10 cellular contexts compared by ENCODE assay signal in the genomic region with DNA sequence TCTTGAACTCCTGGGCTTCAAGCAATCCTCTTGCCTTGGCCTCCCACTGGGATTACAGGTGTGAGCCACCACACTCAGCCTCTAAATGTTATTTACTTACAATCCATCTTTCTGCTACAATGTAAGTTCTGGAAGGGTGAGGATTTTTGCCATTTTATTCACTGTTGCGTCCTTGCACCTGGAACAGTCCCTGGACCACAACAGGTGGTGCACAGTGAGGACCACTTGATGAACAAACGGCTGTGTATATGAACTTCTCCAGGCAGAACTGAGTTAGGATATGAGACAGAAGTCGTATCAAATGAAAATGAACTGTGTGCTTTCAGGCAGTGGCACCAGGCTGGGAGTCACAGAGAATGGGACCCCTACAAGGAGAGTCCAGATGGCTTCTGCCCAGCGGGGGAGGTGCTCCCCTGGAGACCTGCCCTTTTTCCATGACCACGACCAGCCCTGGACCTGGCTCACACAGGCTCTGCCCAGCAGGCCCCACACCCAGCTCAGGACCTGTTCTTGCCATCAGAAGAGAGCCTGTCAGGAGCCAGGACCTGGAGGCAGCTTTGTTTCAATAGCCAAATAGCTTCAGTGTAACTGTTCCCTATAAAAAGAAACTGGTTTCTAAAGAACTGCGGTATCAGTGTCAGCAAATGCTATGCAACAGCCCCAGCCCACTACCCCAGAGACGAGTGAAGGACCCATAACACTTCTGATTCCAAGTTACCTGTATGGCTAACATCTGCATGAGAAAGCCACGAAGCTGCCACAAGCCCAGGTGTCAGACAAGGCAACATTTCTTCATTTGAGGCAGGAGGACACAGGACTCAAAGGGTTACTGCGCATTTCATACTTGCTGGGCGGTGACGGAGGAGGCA.
DNase-seq lines count a peak whose midpoint lies in the region; ATAC-seq and TF ChIP-seq lines count a peak whose summit lies in the region.
"Had no signal": no experiment of that assay in that cellular context is flagged by ENCODE, and none has a peak within 500 bp of the region (broad histone marks: within the 10 kb centered on the region; RNA-seq: fewer than 3 reads in every experiment).

No MANE protein-coding gene starts in this region.

- H3K4me1 ChIP-seq in colonic mucosa: peaks cover 6% of the 10 kb centered on the region
- H3K4me1 ChIP-seq in mesodermal cell (ENCODE audit: control insufficient read depth, insufficient read depth, low read length, poor library complexity, severe bottlenecking): peaks cover 61% of the 10 kb centered on the region
- peaks cover 17 to 71% (median 58%) of the 10 kb centered on the region in 4 donors for H3K4me1 ChIP-seq in transverse colon

- intact Hi-C loops in colonic mucosa (cut with DNase I): no loop called here
- intact Hi-C loops in transverse colon (cut with DNase I; ENCODE audit: low total_unique reads): no loop called here

- TF ChIP-seq CTCF in colonic mucosa (IDR thresholded peaks at IDR 0.05) (no peak), transverse colon (IDR thresholded peaks at IDR 0.05) (no peak)

- no peaks in the 10 kb centered on the region for H3K9me3 ChIP-seq in colonic mucosa
- no peaks in the 10 kb centered on the region for H3K9me3 ChIP-seq in mesodermal cell (ENCODE audit: control insufficient read depth, low read length)
- no peaks in the 10 kb centered on the region for H3K9me3 ChIP-seq in transverse colon

- peaks cover 5% of the 10 kb centered on the region for H3K4me1 Mint-ChIP-seq in activated CD4-positive, alpha-beta T cell treated with anti-CD3 and anti-CD28 coated beads, Interleukin-2, amount 10 ng/mL, durations not matched to agents 7 days and 5 days
- peaks cover 13 to 45% (median 24%) of the 10 kb centered on the region in 4 donors for H3K4me1 Mint-ChIP-seq in naive thymus-derived CD8-positive, alpha-beta T cell

- H3K4me3 ChIP-seq in colonic mucosa (no peak overlapping the region), mesodermal cell (ENCODE audit: extremely low read depth, insufficient read depth, low read length, poor library complexity, severe bottlenecking) (no peak overlapping the region), transverse colon (peak overlapping the region in 1 of 4 donors; percentile 18)

- POLR2A ChIA-PET in activated CD4-positive, alpha-beta T cell treated with anti-CD3 and anti-CD28 coated beads, Interleukin-2, amount 10 ng/mL, durations not matched to agents 7 days and 5 days (lab: Charles Lee): no interaction called here
- POLR2A ChIA-PET in naive thymus-derived CD8-positive, alpha-beta T cell (lab: Charles Lee): no interaction called here

- no peaks in the 10 kb centered on the region for H3K9me3 Mint-ChIP-seq in activated CD4-positive, alpha-beta T cell treated with anti-CD3 and anti-CD28 coated beads, Interleukin-2, amount 10 ng/mL, durations not matched to agents 7 days and 5 days
- no peaks in the 10 kb centered on the region for H3K9me3 Mint-ChIP-seq in naive thymus-derived CD8-positive, alpha-beta T cell
- H3K9me3 Mint-ChIP-seq: activated naive CD8-positive, alpha-beta T cell treated with anti-CD3 and anti-CD28 coated beads, Interleukin-2, amount 10 ng/mL, durations not matched to agents 7 days and 5 days had no signal

- no peak overlapping the region for H3K4me3 Mint-ChIP-seq in activated CD4-positive, alpha-beta T cell treated with anti-CD3 and anti-CD28 coated beads, Interleukin-2, amount 10 ng/mL, durations not matched to agents 7 days and 5 days
- H3K4me3 Mint-ChIP-seq in naive thymus-derived CD8-positive, alpha-beta T cell: no peak overlapping the region
- H3K4me3 Mint-ChIP-seq: activated naive CD8-positive, alpha-beta T cell treated with anti-CD3 and anti-CD28 coated beads, Interleukin-2, amount 10 ng/mL, durations not matched to agents 7 days and 5 days had no signal

- H3K27ac Mint-ChIP-seq in activated CD4-positive, alpha-beta T cell treated with anti-CD3 and anti-CD28 coated beads, Interleukin-2, amount 10 ng/mL, durations not matched to agents 7 days and 5 days: no peak overlapping the region
- peak overlapping the region in 1 of 10 donors; percentile 15 for H3K27ac Mint-ChIP-seq in naive thymus-derived CD8-positive, alpha-beta T cell
- H3K27ac Mint-ChIP-seq: activated naive CD8-positive, alpha-beta T cell treated with anti-CD3 and anti-CD28 coated beads, Interleukin-2, amount 10 ng/mL, durations not matched to agents 7 days and 5 days had no signal

- peak overlapping the region; percentile 6 to 52 for H3K9ac ChIP-seq in colonic mucosa (ENCODE audit: low read depth in 2 of 2, low read length in 2 of 2)

- H3K27me3 ChIP-seq in colonic mucosa (no peaks in the 10 kb centered on the region), transverse colon (no peaks in the 10 kb centered on the region)

- peak; percentile 64 for DNase-seq in NCI-H2107 treated with DMSO at 0.1 percent for 48 hours (lab: John Stamatoyannopoulos, UW; ENCODE audit: unreplicated experiment)
- no peak for DNase-seq in NCI-H2107 (lab: John Stamatoyannopoulos, UW)
- DNase-seq in colonic mucosa: peak; percentile 38
- DNase-seq in transverse colon: no peak
- no peak for DNase-seq in activated CD4-positive, alpha-beta T cell treated with anti-CD3 and anti-CD28 coated beads, Interleukin-2, amount 10 ng/mL, durations not matched to agents 7 days and 5 days
- no peak for DNase-seq in naive thymus-derived CD8-positive, alpha-beta T cell
- DNase-seq: activated naive CD8-positive, alpha-beta T cell treated with anti-CD3 and anti-CD28 coated beads, Interleukin-2, amount 10 ng/mL, durations not matched to agents 7 days and 5 days had no signal

- no peak for ATAC-seq in naive thymus-derived CD8-positive, alpha-beta T cell
- ATAC-seq in HG02938 (IDR thresholded peaks at IDR 0.05; ENCODE audit: unreplicated experiment): no peak
- ATAC-seq: HCT116 had no signal

- no peaks in the 10 kb centered on the region for H3K36me3 ChIP-seq in colonic mucosa
- no peaks in the 10 kb centered on the region for H3K36me3 ChIP-seq in mesodermal cell (ENCODE audit: control insufficient read depth, insufficient read depth, low read length)
- H3K36me3 ChIP-seq in transverse colon: no peaks in the 10 kb centered on the region

- H3K27ac ChIP-seq in colonic mucosa (peak overlapping the region; percentile 83), mesodermal cell (ENCODE audit: low read depth, low read length, severe bottlenecking) (peak overlapping the region; percentile 66), transverse colon (peak overlapping the region; percentile 64 to 74 (median 70))

- CTCF ChIA-PET in activated CD4-positive, alpha-beta T cell treated with anti-CD3 and anti-CD28 coated beads, Interleukin-2, amount 10 ng/mL, durations not matched to agents 7 days and 5 days (lab: Charles Lee): no interaction called here

- TF ChIP-seq EP300 in transverse colon (IDR thresholded peaks at IDR 0.05; ENCODE audit: low read depth): no peak

- in situ Hi-C loops in transverse colon (cut with MboI; ENCODE audit: low pct_ligation_motif_present in 1 of 4, low pct_unique_long_range_greater_than_20kb in 1 of 4, low sequenced_read_pairs in 3 of 4): no loop called here

- H3K36me3 Mint-ChIP-seq in activated CD4-positive, alpha-beta T cell treated with anti-CD3 and anti-CD28 coated beads, Interleukin-2, amount 10 ng/mL, durations not matched to agents 7 days and 5 days (ENCODE audit: low read depth): no peaks in the 10 kb centered on the region
- H3K36me3 Mint-ChIP-seq in naive thymus-derived CD8-positive, alpha-beta T cell: no peaks in the 10 kb centered on the region
- H3K36me3 Mint-ChIP-seq: activated naive CD8-positive, alpha-beta T cell treated with anti-CD3 and anti-CD28 coated beads, Interleukin-2, amount 10 ng/mL, durations not matched to agents 7 days and 5 days had no signal

- no peaks in the 10 kb centered on the region for H3K27me3 Mint-ChIP-seq in activated CD4-positive, alpha-beta T cell treated with anti-CD3 and anti-CD28 coated beads, Interleukin-2, amount 10 ng/mL, durations not matched to agents 7 days and 5 days
- H3K27me3 Mint-ChIP-seq in naive thymus-derived CD8-positive, alpha-beta T cell: no peaks in the 10 kb centered on the region
- H3K27me3 Mint-ChIP-seq: activated naive CD8-positive, alpha-beta T cell treated with anti-CD3 and anti-CD28 coated beads, Interleukin-2, amount 10 ng/mL, durations not matched to agents 7 days and 5 days had no signal

- no peak for TF ChIP-seq POLR2A in transverse colon (IDR thresholded peaks at IDR 0.05)

- 77 to 83% methylated on average over 10 of the region's 11 CpGs for WGBS in mesodermal cell (ENCODE audit: insufficient coverage in 2 of 2), 2 experiments
- 15 to 67% methylated on average over 2 to 11 of the region's 11 CpGs for WGBS in transverse colon (ENCODE audit: low coverage in 1 of 2), 2 donors

Comparison
In these comparisons a context has a peak if more than half of its experiments do, and no peak if none do; other contexts are left out.
1. DNase-seq: peak in NCI-H2107 treated with DMSO at 0.1 percent for 48 hours (single experiment) and colonic mucosa (single experiment); none in NCI-H2107 (single experiment), transverse colon (single experiment), activated CD4-positive, alpha-beta T cell treated with anti-CD3 and anti-CD28 coated beads, Interleukin-2, amount 10 ng/mL, durations not matched to agents 7 days and 5 days (single experiment) and naive thymus-derived CD8-positive, alpha-beta T cell (0 of 10).
2. Peak in every context shown above with its lines, with median percentiles within 50 percentile points of each other: H3K27ac ChIP-seq.